ENCODE assay signal across 8 cellular contexts in the genomic region with DNA sequence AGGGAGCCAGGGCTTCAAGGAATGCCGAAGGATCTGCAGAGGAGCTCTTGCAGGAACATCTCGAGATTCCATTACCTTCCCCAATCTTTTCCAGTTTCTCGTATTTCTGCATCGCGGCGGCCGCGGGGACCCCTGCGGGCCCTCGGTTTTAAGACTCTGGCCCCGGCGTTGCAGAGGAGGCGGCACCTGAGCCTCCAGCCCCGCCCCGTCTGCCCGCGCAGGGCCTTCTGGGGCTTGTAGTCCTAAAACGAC. TPM values are rescaled to one million over a fixed set of nuclear protein-coding genes. Genes with fewer than 3 reads are reported as not detected.
DNase-seq lines count a peak whose midpoint lies in the region; ATAC-seq, FAIRE-seq and TF ChIP-seq lines count a peak whose summit lies in the region.

A gene (minus strand): TSS at position 161 of the 252 bp plus-strand sequence. CDS start 49 bp downstream, at position 112.

- no peaks in the 10 kb centered on the region for H3K9me3 ChIP-seq in WERI-Rb-1 (ENCODE audit: severe bottlenecking)
- no peaks in the 10 kb centered on the region for H3K9me3 ChIP-seq in sigmoid colon

- H3K4me1 ChIP-seq in sigmoid colon = peaks cover 0 to 50% (median 44%) of the 10 kb centered on the region in 4 donors

- POLR2A ChIA-PET in GM10248 (lab: Yijun Ruan, JAX) = no interaction called here

- TF ChIP-seq EP300 in sigmoid colon (IDR thresholded peaks at IDR 0.05) = no peak

- no peak for DNase-seq in H7
- no peak for DNase-seq in WERI-Rb-1
- no peak for DNase-seq in frontal cortex (ENCODE audit: low spot score in 2 of 2)
- no peak for DNase-seq in sigmoid colon
- no peak for DNase-seq in NCI-H226
- no peak for DNase-seq in GM10248 (ENCODE audit: extremely low spot score)

- CTCF ChIA-PET in GM10248 (lab: Yijun Ruan, JAX) = interaction anchor here (1.1 kb wide), 1 partner anchor 187 kb away, joined by 3 read pairs; no protein-coding TSS in a partner anchor

- no peak for FAIRE-seq in frontal cortex (lab: Jason Lieb, UNC)

- WGBS in sigmoid colon, 2 donors = 0% methylated on average over 18 of the region's 18 CpGs

- H3K4me3 ChIP-seq in H7 (ENCODE audit: insufficient read depth, low read depth, low read length) (peak within 1 kb of the TSS; percentile 84), WERI-Rb-1 (ENCODE audit: low read depth, low read length) (peak within 1 kb of the TSS; percentile 76), sigmoid colon (peak within 1 kb of the TSS; percentile 68 to 91 (median 78))

- ATAC-seq in HG03565 (IDR thresholded peaks at IDR 0.05; ENCODE audit: unreplicated experiment) (no peak), HG03342 (IDR thresholded peaks at IDR 0.05; ENCODE audit: unreplicated experiment) (no peak)

- peaks cover 7% of the 10 kb centered on the region for H3K27me3 ChIP-seq in H7 (ENCODE audit: control insufficient read depth, insufficient read depth, low read length)
- no peaks in the 10 kb centered on the region for H3K27me3 ChIP-seq in WERI-Rb-1 (ENCODE audit: insufficient read depth, low read depth, severe bottlenecking)
- no peaks in the 10 kb centered on the region for H3K27me3 ChIP-seq in sigmoid colon

- intact Hi-C loops in sigmoid colon (cut with DNase I) = no loop called here

- TF ChIP-seq CTCF in WERI-Rb-1 (IDR thresholded peaks at IDR 0.05; ENCODE audit: low read depth, low read length) = no peak
- TF ChIP-seq CTCF in sigmoid colon (IDR thresholded peaks at IDR 0.05) = no peak
- TF ChIP-seq CTCF in GM10248 (IDR thresholded peaks at IDR 0.05; ENCODE audit: control extremely low read depth, extremely low read depth, low read depth, missing control alignments) = no peak

- H3K27ac ChIP-seq in WERI-Rb-1 (peak within 1 kb of the TSS; percentile 75), sigmoid colon (peak within 1 kb of the TSS; percentile 86 to 96 (median 93))

- no peak for TF ChIP-seq POLR2A in sigmoid colon (IDR thresholded peaks at IDR 0.05)

- H3K36me3 ChIP-seq in H7 (replicated peaks; ENCODE audit: control insufficient read depth, insufficient read depth, low read length) (no peaks in the 10 kb centered on the region), WERI-Rb-1 (peaks cover 6% of the 10 kb centered on the region), sigmoid colon (peaks cover 0 to 10% (median 0%) of the 10 kb centered on the region in 4 donors)

RNA-seq across cellular contexts. Expression of the gene that starts here (rescaled TPM):
- total RNA-seq in H7 (2014; rRNA removed; shearing (Covaris generic)) = 24.3 and 36.9 TPM in 2 replicates
- 47.7 TPM for total RNA-seq in frontal cortex
- total RNA-seq in sigmoid colon = 1 to 10 TPM; 6.9 to 8.3 (median 7.7) TPM
- 10 to 100 TPM in 1 of 3 donors, 1 to 10 TPM in 2; 6.0 to 10.6 (median 9.8) TPM for polyA plus RNA-seq in sigmoid colon
